ENCODE assay signal across 11 cellular contexts in genomic region chr11:96169250-96169649, GRCh38.
DNase-seq lines count a peak whose midpoint lies in the region; ATAC-seq and TF ChIP-seq lines count a peak whose summit lies in the region.
"Had no signal": no experiment of that assay in that cellular context is flagged by ENCODE, and none has a peak within 500 bp of the region (broad histone marks: within the 10 kb centered on the region; RNA-seq: fewer than 3 reads in every experiment).

No MANE protein-coding gene starts in this region.

- peak overlapping the region in 1 of 3 donors; percentile 18 for H3K4me3 ChIP-seq in breast epithelium
- no peak overlapping the region for H3K4me3 ChIP-seq in mucosa of descending colon
- peak overlapping the region; percentile 55 for H3K4me3 ChIP-seq in thoracic aorta

- peaks cover 6 to 11% of the 10 kb centered on the region in 2 donors for H3K36me3 Mint-ChIP-seq in activated T-cell treated with anti-CD3 and anti-CD28 coated beads, Interleukin-2, amount 50 U/mL, for 72 hours (ENCODE audit: insufficient read depth in 2 of 2)

- H3K9me3 ChIP-seq in breast epithelium (no peaks in the 10 kb centered on the region), mucosa of descending colon (no peaks in the 10 kb centered on the region), thoracic aorta (no peaks in the 10 kb centered on the region)

- intact Hi-C loops in breast epithelium (cut with DNase I; ENCODE audit: low total_unique reads) (loop anchor here (5.0 kb wide), 1 partner anchor 87 kb away; no protein-coding TSS in a partner anchor), mucosa of descending colon (cut with DNase I, micrococcal nuclease) (no loop called here)

- peak overlapping the region; percentile 48 to 76 for H3K4me3 Mint-ChIP-seq in activated T-cell treated with anti-CD3 and anti-CD28 coated beads, Interleukin-2, amount 50 U/mL, for 72 hours

- no peak for TF ChIP-seq POLR2A in breast epithelium (IDR thresholded peaks at IDR 0.05)

- no peaks in the 10 kb centered on the region for H3K27me3 ChIP-seq in breast epithelium
- H3K27me3 ChIP-seq in thoracic aorta (replicated peaks; ENCODE audit: insufficient read depth): no peaks in the 10 kb centered on the region

- ATAC-seq in activated T-cell treated with anti-CD3 and anti-CD28 coated beads, Interleukin-2, amount 50 U/mL, for 72 hours (replicated peaks in 1 of 2): peak; percentile 8 to 12
- peak; percentile 17 for ATAC-seq in mucosa of descending colon
- no peak for ATAC-seq in thoracic aorta (ENCODE audit: insufficient number of reproducible peaks, low FRiP score, low read depth)
- ATAC-seq in HG03095 (IDR thresholded peaks at IDR 0.05; ENCODE audit: unreplicated experiment): no peak

- H3K4me1 Mint-ChIP-seq in activated T-cell treated with anti-CD3 and anti-CD28 coated beads, Interleukin-2, amount 50 U/mL, for 72 hours (ENCODE audit: low read depth): peaks cover 74% of the 10 kb centered on the region

- peaks cover 3% of the 10 kb centered on the region in 2 donors for H3K9me3 Mint-ChIP-seq in activated T-cell treated with anti-CD3 and anti-CD28 coated beads, Interleukin-2, amount 50 U/mL, for 72 hours

- H3K27ac Mint-ChIP-seq in activated T-cell treated with anti-CD3 and anti-CD28 coated beads, Interleukin-2, amount 50 U/mL, for 72 hours: peak overlapping the region; percentile 93

- H3K36me3 ChIP-seq in breast epithelium (no peaks in the 10 kb centered on the region), mucosa of descending colon (ENCODE audit: low read depth) (no peaks in the 10 kb centered on the region), thoracic aorta (no peaks in the 10 kb centered on the region)

- H3K27ac ChIP-seq in breast epithelium: peak overlapping the region; percentile 89
- peak overlapping the region; percentile 42 to 61 for H3K27ac ChIP-seq in thoracic aorta

- H3K4me1 ChIP-seq in breast epithelium (peaks cover 0 to 22% of the 10 kb centered on the region in 2 donors), mucosa of descending colon (ENCODE audit: low read depth) (no peaks in the 10 kb centered on the region), thoracic aorta (ENCODE audit: control insufficient read depth in 1 of 2, low read depth in 2 of 2) (peaks cover 22 to 65% of the 10 kb centered on the region in 2 donors)

- H3K27me3 Mint-ChIP-seq in activated T-cell treated with anti-CD3 and anti-CD28 coated beads, Interleukin-2, amount 50 U/mL, for 72 hours (ENCODE audit: low read depth): no peaks in the 10 kb centered on the region

- TF ChIP-seq CTCF in breast epithelium (IDR thresholded peaks at IDR 0.05): no peak
- TF ChIP-seq CTCF in mucosa of descending colon (IDR thresholded peaks at IDR 0.05): no peak
- TF ChIP-seq CTCF in thoracic aorta (IDR thresholded peaks at IDR 0.05): no peak

- no peak for DNase-seq in activated T-cell treated with anti-CD3 and anti-CD28 coated beads, Interleukin-2, amount 50 U/mL, for 72 hours
- DNase-seq in activated T-cell treated with anti-CD3 and anti-CD28 coated beads for 4 hours: no peak
- peak in 1 of 2 donors; percentile 68 for DNase-seq in breast epithelium (ENCODE audit: low spot score in 2 of 2)
- DNase-seq in mucosa of descending colon: no peak
- DNase-seq in thoracic aorta (ENCODE audit: low spot score): no peak
- DNase-seq in SW 1271 (lab: John Stamatoyannopoulos, UW): no peak
- DNase-seq in NCI-H748 (lab: John Stamatoyannopoulos, UW; ENCODE audit: unreplicated experiment): no peak
- DNase-seq: GDM1, GOT3, KBM-7 had no signal

Comparison
In these comparisons a context has a peak if more than half of its experiments do, and no peak if none do; other contexts are left out.
1. ATAC-seq: peak in activated T-cell treated with anti-CD3 and anti-CD28 coated beads, Interleukin-2, amount 50 U/mL, for 72 hours (2 of 2) and mucosa of descending colon (single experiment); none in thoracic aorta (single experiment) and HG03095 (single experiment).